ENCODE assay signal across 10 cellular contexts in genomic region chr6:26576407-26576843, GRCh38. TPM values are rescaled to one million over a fixed set of nuclear protein-coding genes. Genes with fewer than 3 reads are reported as not detected.
DNase-seq lines count a peak whose midpoint lies in the region; ATAC-seq and TF ChIP-seq lines count a peak whose summit lies in the region.
"Had no signal": no experiment of that assay in that cellular context is flagged by ENCODE, and none has a peak within 500 bp of the region (broad histone marks: within the 10 kb centered on the region; RNA-seq: fewer than 3 reads in every experiment).

No MANE protein-coding gene starts in this region.

- peak overlapping the region; percentile 67; the same call in 1 of the 2 replicates for H3K27ac Mint-ChIP-seq in HFFc6
- H3K27ac Mint-ChIP-seq in activated T-helper 1 cell treated with anti-CD3 and anti-CD28 coated beads, Interleukin-12 subunit alpha, Interleukin-12 subunit beta, Interleukin-2, Interleukin-4 antibody, amounts not matched to agents 30 ng/mL and 10 ng/mL and 1 ng/mL, durations not matched to agents 14 hours and 24 hours and 36 hours = no peak overlapping the region

- no peaks in the 10 kb centered on the region for H3K27me3 ChIP-seq in BE2C

- intact Hi-C loops in activated T-helper 1 cell treated with anti-CD3 and anti-CD28 coated beads, Interleukin-12 subunit alpha, Interleukin-12 subunit beta, Interleukin-2, Interleukin-4 antibody, amounts not matched to agents 30 ng/mL and 10 ng/mL and 1 ng/mL, durations not matched to agents 14 hours and 24 hours and 36 hours (cut with micrococcal nuclease) = no loop called here

- no peaks in the 10 kb centered on the region for H3K36me3 Mint-ChIP-seq in HFFc6 (ENCODE audit: low read depth)
- no peaks in the 10 kb centered on the region for H3K36me3 Mint-ChIP-seq in activated T-helper 1 cell treated with anti-CD3 and anti-CD28 coated beads, Interleukin-12 subunit alpha, Interleukin-12 subunit beta, Interleukin-2, Interleukin-4 antibody, amounts not matched to agents 30 ng/mL and 10 ng/mL and 1 ng/mL, durations not matched to agents 14 hours and 24 hours and 36 hours (ENCODE audit: low read depth)

- H3K27me3 Mint-ChIP-seq in HFFc6 (ENCODE audit: insufficient read depth) = peaks cover 13% of the 10 kb centered on the region
- H3K27me3 Mint-ChIP-seq in activated T-helper 1 cell treated with anti-CD3 and anti-CD28 coated beads, Interleukin-12 subunit alpha, Interleukin-12 subunit beta, Interleukin-2, Interleukin-4 antibody, amounts not matched to agents 30 ng/mL and 10 ng/mL and 1 ng/mL, durations not matched to agents 14 hours and 24 hours and 36 hours (ENCODE audit: insufficient read depth) = peaks cover 15% of the 10 kb centered on the region

- H3K36me3 ChIP-seq in BE2C = no peaks in the 10 kb centered on the region

- H3K4me3 ChIP-seq in BE2C (ENCODE audit: low read depth, low read length) = peak overlapping the region; percentile 72
- H3K4me3 ChIP-seq in iPS-18c (ENCODE audit: insufficient read depth, low read depth, low read length) = peak overlapping the region; percentile 55

- DNase-seq in BE2C (no peak), HFFc6 (no peak), NCI-H2196 (lab: John Stamatoyannopoulos, UW; ENCODE audit: unreplicated experiment) (no peak)
- no peak for DNase-seq in activated T-helper 1 cell treated with anti-CD3 and anti-CD28 coated beads, Interleukin-12 subunit alpha, Interleukin-12 subunit beta, Interleukin-2, Interleukin-4 antibody, amounts not matched to agents 30 ng/mL and 10 ng/mL and 1 ng/mL, durations not matched to agents 14 hours and 24 hours and 36 hours (ENCODE audit: low spot score)
- DNase-seq: GOT3, KBM-7 had no signal

- H3K4me1 Mint-ChIP-seq in HFFc6 (ENCODE audit: low read depth) = peaks cover 39% of the 10 kb centered on the region
- H3K4me1 Mint-ChIP-seq in activated T-helper 1 cell treated with anti-CD3 and anti-CD28 coated beads, Interleukin-12 subunit alpha, Interleukin-12 subunit beta, Interleukin-2, Interleukin-4 antibody, amounts not matched to agents 30 ng/mL and 10 ng/mL and 1 ng/mL, durations not matched to agents 14 hours and 24 hours and 36 hours (ENCODE audit: low read depth) = peaks cover 47% of the 10 kb centered on the region

- peaks cover 8% of the 10 kb centered on the region for H3K9me3 Mint-ChIP-seq in HFFc6
- H3K9me3 Mint-ChIP-seq in activated T-helper 1 cell treated with anti-CD3 and anti-CD28 coated beads, Interleukin-12 subunit alpha, Interleukin-12 subunit beta, Interleukin-2, Interleukin-4 antibody, amounts not matched to agents 30 ng/mL and 10 ng/mL and 1 ng/mL, durations not matched to agents 14 hours and 24 hours and 36 hours = peaks cover 16% of the 10 kb centered on the region

- H3K9me3 ChIP-seq in BE2C (no peaks in the 10 kb centered on the region; the same call in 1 of the 2 replicates), iPS-18c (ENCODE audit: control insufficient read depth, insufficient read depth, low read length) (peaks cover 3% of the 10 kb centered on the region)

- H3K4me3 Mint-ChIP-seq in HFFc6 = peak overlapping the region; percentile 96
- peak overlapping the region; percentile 84 for H3K4me3 Mint-ChIP-seq in activated T-helper 1 cell treated with anti-CD3 and anti-CD28 coated beads, Interleukin-12 subunit alpha, Interleukin-12 subunit beta, Interleukin-2, Interleukin-4 antibody, amounts not matched to agents 30 ng/mL and 10 ng/mL and 1 ng/mL, durations not matched to agents 14 hours and 24 hours and 36 hours

- TF ChIP-seq POLR2A in GM18505 (IDR thresholded peaks at IDR 0.05; ENCODE audit: borderline replicate concordance, extremely low read depth, insufficient read depth, insufficient read length) = no peak

- no peaks in the 10 kb centered on the region for H3K4me1 ChIP-seq in BE2C

- no peak for ATAC-seq in GM21390 (IDR thresholded peaks at IDR 0.05; ENCODE audit: unreplicated experiment)
- no peak for ATAC-seq in GM18505 (IDR thresholded peaks at IDR 0.05; ENCODE audit: unreplicated experiment)
- no peak for ATAC-seq in GM18502 (IDR thresholded peaks at IDR 0.05; ENCODE audit: poor library complexity, unreplicated experiment)

- TF ChIP-seq CTCF in BE2C (IDR thresholded peaks at IDR 0.05; ENCODE audit: low read depth, low read length) = no peak
- TF ChIP-seq CTCF in HFFc6 (IDR thresholded peaks at IDR 0.05) = no peak

RNA-seq across cellular contexts. Expression of gene ABT1, which starts 20.3 kb away (rescaled TPM):
- polyA plus RNA-seq in BE2C (2012; ENCODE audit: insufficient read depth, insufficient read length, low read depth) = 65.8 TPM
- 10 to 100 TPM; 14.2 to 17.2 (median 15.5) TPM for total RNA-seq in HFFc6 (2021; fragmentation: NEBNext Ultra II Directional; extraction: Animal tissue kit (Norgen Biotek cat#: 25700))
- 32.6 and 32.9 TPM in 2 replicates for total RNA-seq in activated T-helper 1 cell treated with anti-CD3 and anti-CD28 coated beads, Interleukin-12 subunit alpha, Interleukin-12 subunit beta, Interleukin-2, Interleukin-4 antibody, amounts not matched to agents 30 ng/mL and 10 ng/mL and 1 ng/mL, durations not matched to agents 14 hours and 24 hours and 36 hours

RNA-seq across cellular contexts. Expression of gene HMGN4, which starts 38.3 kb away (rescaled TPM):
- polyA plus RNA-seq in BE2C (2012; ENCODE audit: insufficient read depth, insufficient read length, low read depth) = 59.1 TPM
- total RNA-seq in HFFc6 (2021; fragmentation: NEBNext Ultra II Directional; extraction: Animal tissue kit (Norgen Biotek cat#: 25700)) = 10 to 100 TPM; 42.6 to 55.7 (median 51.8) TPM
- total RNA-seq in activated T-helper 1 cell treated with anti-CD3 and anti-CD28 coated beads, Interleukin-12 subunit alpha, Interleukin-12 subunit beta, Interleukin-2, Interleukin-4 antibody, amounts not matched to agents 30 ng/mL and 10 ng/mL and 1 ng/mL, durations not matched to agents 14 hours and 24 hours and 36 hours = 77.6 and 86.8 TPM in 2 replicates
